ENCODE assay signal across 13 cellular contexts in the genomic region with DNA sequence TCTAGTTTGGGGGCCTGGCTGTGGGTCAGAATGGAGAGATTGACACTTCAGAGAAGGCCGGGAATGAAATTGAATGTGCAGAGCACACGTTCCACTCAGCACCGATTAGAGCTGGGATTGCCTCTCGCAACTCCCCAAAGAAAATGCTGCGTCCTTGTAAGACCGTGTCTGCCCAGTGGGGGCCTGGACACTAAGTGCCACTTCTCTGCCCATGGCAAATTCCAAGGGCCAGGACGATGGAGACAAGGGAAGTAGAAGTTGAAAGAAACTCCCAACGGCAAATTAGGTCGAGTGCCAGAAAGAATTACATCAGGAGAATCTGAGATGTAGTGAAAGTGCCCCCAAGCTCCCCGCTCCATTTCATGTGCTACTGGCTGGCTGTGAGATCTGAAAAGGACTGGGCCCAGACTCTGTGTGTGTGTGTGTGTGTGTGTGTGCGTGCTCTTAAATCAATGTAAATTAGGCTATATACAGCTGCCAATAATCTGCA.
DNase-seq lines count a peak whose midpoint lies in the region; ATAC-seq and TF ChIP-seq lines count a peak whose summit lies in the region.
"Had no signal": no experiment of that assay in that cellular context is flagged by ENCODE, and none has a peak within 500 bp of the region (broad histone marks: within the 10 kb centered on the region; RNA-seq: fewer than 3 reads in every experiment).

No MANE protein-coding gene starts in this region.

- peaks cover 5 to 13% of the 10 kb centered on the region in 2 donors for H3K4me1 ChIP-seq in thyroid gland

- no peak overlapping the region for H3K27ac Mint-ChIP-seq in natural killer cell treated with Interleukin-12 subunit alpha and Interleukin-12 subunit beta and Interleukin-15 and Interleukin-18, amount 100 ng/mL, for 72 hours
- H3K27ac Mint-ChIP-seq in natural killer cell (peak overlapping the region in 1 of 2 donors; percentile 44), neural crest cell (ENCODE audit: unreplicated experiment) (peak overlapping the region; percentile 47)
- H3K27ac Mint-ChIP-seq: CD8-positive, alpha-beta T cell had no signal

- CTCF ChIA-PET in RWPE1 (lab: Yijun Ruan, JAX): interaction anchor here (0.6 kb wide), 1 partner anchor 669 kb away, joined by 3 read pairs; no protein-coding TSS in a partner anchor

- no peak overlapping the region for H3K4me3 Mint-ChIP-seq in natural killer cell treated with Interleukin-12 subunit alpha and Interleukin-12 subunit beta and Interleukin-15 and Interleukin-18, amount 100 ng/mL, for 72 hours
- H3K4me3 Mint-ChIP-seq in natural killer cell: no peak overlapping the region
- no peak overlapping the region for H3K4me3 Mint-ChIP-seq in neural crest cell
- H3K4me3 Mint-ChIP-seq: CD14-positive monocyte; CD8-positive, alpha-beta T cell had no signal

- no peaks in the 10 kb centered on the region for H3K36me3 Mint-ChIP-seq in natural killer cell treated with Interleukin-12 subunit alpha and Interleukin-12 subunit beta and Interleukin-15 and Interleukin-18, amount 100 ng/mL, for 72 hours
- H3K36me3 Mint-ChIP-seq in natural killer cell (no peaks in the 10 kb centered on the region), neural crest cell (ENCODE audit: low read depth) (peaks cover 6% of the 10 kb centered on the region)
- H3K36me3 Mint-ChIP-seq: CD14-positive monocyte; CD8-positive, alpha-beta T cell had no signal

- H3K4me1 Mint-ChIP-seq in natural killer cell treated with Interleukin-12 subunit alpha and Interleukin-12 subunit beta and Interleukin-15 and Interleukin-18, amount 100 ng/mL, for 72 hours (ENCODE audit: low read depth in 2 of 2): peaks cover 0 to 7% of the 10 kb centered on the region in 2 donors
- H3K4me1 Mint-ChIP-seq in natural killer cell (peaks cover 6 to 23% of the 10 kb centered on the region in 2 donors), neural crest cell (peaks cover 49% of the 10 kb centered on the region)

- no peak for TF ChIP-seq CTCF in natural killer cell (IDR thresholded peaks at IDR 0.05)
- TF ChIP-seq CTCF in RWPE1 (conservative IDR thresholded peaks at IDR 0.05; ENCODE audit: low read depth): no peak
- no peak for TF ChIP-seq CTCF in neural crest cell (conservative IDR thresholded peaks at IDR 0.05)
- peak in 1 of 6 experiments; percentile 13 for TF ChIP-seq CTCF in thyroid gland (IDR thresholded peaks at IDR 0.05)
- TF ChIP-seq CTCF in foreskin fibroblast (IDR thresholded peaks at IDR 0.05; ENCODE audit: low read depth, low read length): no peak

- H3K4me3 ChIP-seq in thyroid gland (replicated peaks in 1 of 3) (no peak overlapping the region), foreskin fibroblast (ENCODE audit: low read depth in 1 of 2, low read length in 2 of 2) (no peak overlapping the region)

- intact Hi-C loops in natural killer cell (cut with micrococcal nuclease): no loop called here
- intact Hi-C loops in thyroid gland (cut with DNase I): no loop called here

- no peak for TF ChIP-seq POLR2A in thyroid gland (IDR thresholded peaks at IDR 0.05)

- POLR2A ChIA-PET in RWPE1 (lab: Yijun Ruan, JAX; ENCODE audit: low non-redundant PET): interaction anchor here (0.7 kb wide), 1 partner anchor 1117 kb away, joined by 3 read pairs; no protein-coding TSS in a partner anchor

- WGBS in thyroid gland, 2 donors: 44 to 57% methylated on average over 11 of the region's 11 CpGs

- H3K9me3 Mint-ChIP-seq in natural killer cell treated with Interleukin-12 subunit alpha and Interleukin-12 subunit beta and Interleukin-15 and Interleukin-18, amount 100 ng/mL, for 72 hours: no peaks in the 10 kb centered on the region
- H3K9me3 Mint-ChIP-seq in natural killer cell (no peaks in the 10 kb centered on the region), neural crest cell (no peaks in the 10 kb centered on the region)
- H3K9me3 Mint-ChIP-seq: CD8-positive, alpha-beta T cell had no signal

- H3K27me3 ChIP-seq in thyroid gland: no peaks in the 10 kb centered on the region

- H3K27ac ChIP-seq in RWPE1 (peak overlapping the region; percentile 71), thyroid gland (no peak overlapping the region)

- no peaks in the 10 kb centered on the region for H3K36me3 ChIP-seq in thyroid gland

- H3K9me3 ChIP-seq in thyroid gland: no peaks in the 10 kb centered on the region

- ATAC-seq in natural killer cell treated with Interleukin-12 subunit alpha and Interleukin-12 subunit beta and Interleukin-15 and Interleukin-18, amount 100 ng/mL, for 72 hours: no peak
- ATAC-seq in natural killer cell (no peak), GM19467 (IDR thresholded peaks at IDR 0.05; ENCODE audit: unreplicated experiment) (no peak)
- ATAC-seq: CD8-positive, alpha-beta T cell; HCT116 had no signal

- DNase-seq in natural killer cell treated with Interleukin-12 subunit alpha and Interleukin-12 subunit beta and Interleukin-15 and Interleukin-18, amount 100 ng/mL, for 72 hours (ENCODE audit: low spot score): peak; percentile 22
- no peak for DNase-seq in natural killer cell
- no peak for DNase-seq in RWPE1 (ENCODE audit: low spot score)
- DNase-seq in neural crest cell (ENCODE audit: low read depth, low spot score): no peak
- peak; percentile 54 to 62 for DNase-seq in thyroid gland
- DNase-seq in foreskin fibroblast: no peak
- no peak for DNase-seq in AML-193 (lab: John Stamatoyannopoulos, UW)
- DNase-seq: CD8-positive, alpha-beta T cell; DMS53; GF-D8 had no signal

- no peaks in the 10 kb centered on the region for H3K27me3 Mint-ChIP-seq in natural killer cell treated with Interleukin-12 subunit alpha and Interleukin-12 subunit beta and Interleukin-15 and Interleukin-18, amount 100 ng/mL, for 72 hours
- peaks cover 0 to 6% of the 10 kb centered on the region in 2 donors for H3K27me3 Mint-ChIP-seq in natural killer cell (ENCODE audit: low read depth in 2 of 2)
- H3K27me3 Mint-ChIP-seq in neural crest cell (ENCODE audit: low read depth): no peaks in the 10 kb centered on the region

Comparison
In these comparisons a context has a peak if more than half of its experiments do, and no peak if none do; other contexts are left out.
1. DNase-seq: peak in natural killer cell treated with Interleukin-12 subunit alpha and Interleukin-12 subunit beta and Interleukin-15 and Interleukin-18, amount 100 ng/mL, for 72 hours (single experiment) and thyroid gland (2 of 2); none in natural killer cell (single experiment), RWPE1 (single experiment), neural crest cell (single experiment), foreskin fibroblast (0 of 2) and AML-193 (0 of 2).